18 cellular contexts compared by ENCODE assay signal in the genomic region with DNA sequence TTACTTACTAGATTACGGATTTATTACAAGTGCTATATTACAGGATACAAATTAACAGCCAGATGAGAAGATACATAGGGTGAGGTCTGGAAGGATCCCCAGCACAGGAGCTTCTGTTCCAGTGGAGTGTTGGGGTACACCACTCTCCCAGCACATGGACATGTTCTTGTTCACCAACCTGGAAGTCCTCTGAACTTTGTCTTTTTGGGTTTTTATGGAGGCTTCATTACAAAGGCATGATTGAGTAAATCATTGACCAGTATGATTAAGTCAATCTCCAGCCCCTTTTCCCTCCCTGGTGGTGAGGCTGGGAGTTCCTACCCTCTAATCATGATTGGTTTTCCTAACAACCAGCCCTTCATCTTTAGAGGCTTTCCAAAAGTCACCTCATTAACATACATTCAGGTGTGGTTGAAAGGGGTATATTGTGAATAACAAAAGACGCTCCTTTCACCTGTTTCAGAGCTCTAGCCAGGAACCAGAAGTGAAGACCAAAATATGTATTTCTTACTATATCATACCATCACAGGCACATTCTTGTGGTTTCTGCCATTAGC.
"Had no signal": no experiment of that assay in that cellular context is flagged by ENCODE, and none has a peak within 500 bp of the region (broad histone marks: within the 10 kb centered on the region; RNA-seq: fewer than 3 reads in every experiment).

No MANE protein-coding gene starts in this region.

- H3K27ac ChIP-seq: esophagus squamous epithelium, ovary, sigmoid colon, SK-N-MC, spleen had no signal

- H3K27me3 Mint-ChIP-seq: activated CD4-positive, alpha-beta T cell treated with anti-CD3 and anti-CD28 coated beads, Interleukin-2, amount 10 ng/mL, durations not matched to agents 7 days and 5 days; brain; stimulated activated naive B cell treated with anti-CD40 and anti-IgM and Interleukin-4, amounts not matched to agents 10 μg/mL and 1 μg/mL and 100 μg/mL, for 72 hours had no signal

- H3K27ac Mint-ChIP-seq: brain; stimulated activated naive B cell treated with anti-CD40 and anti-IgM and Interleukin-4, amounts not matched to agents 10 μg/mL and 1 μg/mL and 100 μg/mL, for 72 hours had no signal

- H3K4me1 Mint-ChIP-seq: brain; stimulated activated naive B cell treated with anti-CD40 and anti-IgM and Interleukin-4, amounts not matched to agents 10 μg/mL and 1 μg/mL and 100 μg/mL, for 72 hours had no signal

- DNase-seq: activated CD4-positive, alpha-beta T cell treated with anti-CD3 and anti-CD28 coated beads, Interleukin-2, amount 10 ng/mL, durations not matched to agents 7 days and 5 days; activated CD8-positive, alpha-beta memory T cell treated with anti-CD3 and anti-CD28 coated beads for 24 hours; activated CD8-positive, alpha-beta memory T cell treated with anti-CD3 and anti-CD28 coated beads, Interleukin-2, amount 50 U/mL, for 48 hours; activated gamma-delta T cell; activated T-cell treated with anti-CD3 and anti-CD28 coated beads, Interleukin-2, amount 50 U/mL, for 72 hours; anterior cingulate cortex; cortex of kidney; effector CD4-positive, alpha-beta T cell; esophagus squamous epithelium; left cardiac atrium; mammary epithelial cell; ovary; sigmoid colon; spleen; stimulated activated naive B cell treated with anti-CD40 and anti-IgM and Interleukin-4, amounts not matched to agents 10 μg/mL and 1 μg/mL and 100 μg/mL, for 72 hours had no signal

- H3K4me1 ChIP-seq: esophagus squamous epithelium, sigmoid colon, spleen had no signal

- H3K9me3 Mint-ChIP-seq: activated T-cell treated with anti-CD3 and anti-CD28 coated beads, Interleukin-2, amount 50 U/mL, for 72 hours; stimulated activated naive B cell treated with anti-CD40 and anti-IgM and Interleukin-4, amounts not matched to agents 10 μg/mL and 1 μg/mL and 100 μg/mL, for 72 hours had no signal

- H3K36me3 ChIP-seq: ovary, sigmoid colon had no signal

- H3K4me3 Mint-ChIP-seq: activated CD4-positive, alpha-beta T cell treated with anti-CD3 and anti-CD28 coated beads, Interleukin-2, amount 10 ng/mL, durations not matched to agents 7 days and 5 days; brain; stimulated activated naive B cell treated with anti-CD40 and anti-IgM and Interleukin-4, amounts not matched to agents 10 μg/mL and 1 μg/mL and 100 μg/mL, for 72 hours had no signal

- H3K4me3 ChIP-seq: esophagus squamous epithelium, ovary, sigmoid colon, SK-N-MC, spleen had no signal

- ATAC-seq: activated CD4-positive, CD25-positive, alpha-beta regulatory T cell treated with anti-CD3 and anti-CD28 coated beads, Interleukin-2, amount 50 U/mL, for 24 hours; activated T-cell treated with anti-CD3 and anti-CD28 coated beads, Interleukin-2, amount 50 U/mL, for 72 hours; left cardiac atrium; stimulated activated naive B cell treated with anti-CD40 and anti-IgM and Interleukin-4, amounts not matched to agents 10 μg/mL and 1 μg/mL and 100 μg/mL, for 72 hours had no signal

- H3K9me3 ChIP-seq: esophagus squamous epithelium, ovary, sigmoid colon had no signal

- H3K27me3 ChIP-seq: esophagus squamous epithelium, ovary, sigmoid colon, spleen had no signal
